In the genomic region with DNA sequence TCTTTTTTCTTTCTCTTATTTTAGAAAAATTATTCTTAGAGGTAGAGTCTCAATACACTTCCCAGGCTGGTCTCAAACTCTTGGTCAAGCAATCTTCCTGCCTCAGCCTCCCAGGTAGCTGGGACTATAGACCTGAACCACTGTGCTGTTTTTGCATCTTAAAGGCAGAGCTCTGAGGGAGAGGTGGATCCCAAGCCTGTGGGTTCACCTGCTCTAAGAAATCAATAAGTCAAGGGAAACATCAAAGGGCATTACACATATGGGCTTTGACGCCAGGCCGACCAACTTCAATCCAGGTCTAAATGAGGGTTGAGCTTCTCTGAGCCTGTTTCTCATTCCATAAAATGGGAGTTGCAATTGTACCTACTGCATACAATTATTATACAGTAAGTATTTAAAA, we compare ENCODE assay signal across 18 cellular contexts.
A peak's percentile ranks its signal among the peaks of the same experiment; 100 is the strongest.
DNase-seq lines count a peak whose midpoint lies in the region; ATAC-seq and TF ChIP-seq lines count a peak whose summit lies in the region.
"Had no signal": no experiment of that assay in that cellular context is flagged by ENCODE, and none has a peak within 500 bp of the region (broad histone marks: within the 10 kb centered on the region; RNA-seq: fewer than 3 reads in every experiment).

No MANE protein-coding gene starts in this region.

- H3K9me3 Mint-ChIP-seq in Calu3 (ENCODE audit: low read depth, unreplicated experiment), result no peaks in the 10 kb centered on the region
- peaks cover 2% of the 10 kb centered on the region; the same call in 1 of the 2 replicates for H3K9me3 Mint-ChIP-seq in WTC11
- H3K9me3 Mint-ChIP-seq in naive thymus-derived CD4-positive, alpha-beta T cell, result no peaks in the 10 kb centered on the region
- no peaks in the 10 kb centered on the region for H3K9me3 Mint-ChIP-seq in endodermal cell
- H3K9me3 Mint-ChIP-seq in activated CD4-positive, alpha-beta T cell treated with anti-CD3 and anti-CD28 coated beads for 36 hours (ENCODE audit: low read depth), result no peaks in the 10 kb centered on the region
- H3K9me3 Mint-ChIP-seq: T-helper 1 cell treated with Interleukin-12 subunit alpha and Interleukin-12 subunit beta and Interleukin-4 antibody, amounts not matched to agents 30 μg/mL and 1 μg/mL, for 36 hours had no signal

- H3K27ac Mint-ChIP-seq in Calu3 (ENCODE audit: unreplicated experiment), result peak overlapping the region; percentile 99
- H3K27ac Mint-ChIP-seq in WTC11, result peak overlapping the region; percentile 37; the same call in 1 of the 2 replicates
- peak overlapping the region in 6 of 9 donors; percentile 87 to 100 (median 99) for H3K27ac Mint-ChIP-seq in naive thymus-derived CD4-positive, alpha-beta T cell
- no peak overlapping the region for H3K27ac Mint-ChIP-seq in endodermal cell
- no peak overlapping the region for H3K27ac Mint-ChIP-seq in activated CD4-positive, alpha-beta T cell treated with anti-CD3 and anti-CD28 coated beads for 36 hours

- H3K36me3 Mint-ChIP-seq in Calu3 (ENCODE audit: insufficient read depth, unreplicated experiment) (peaks cover 25% of the 10 kb centered on the region), WTC11 (no peaks in the 10 kb centered on the region), endodermal cell (ENCODE audit: low read depth) (no peaks in the 10 kb centered on the region)
- H3K36me3 Mint-ChIP-seq in naive thymus-derived CD4-positive, alpha-beta T cell, result no peaks in the 10 kb centered on the region
- H3K36me3 Mint-ChIP-seq in activated CD4-positive, alpha-beta T cell treated with anti-CD3 and anti-CD28 coated beads for 36 hours (ENCODE audit: low read depth), result no peaks in the 10 kb centered on the region

- H3K4me3 Mint-ChIP-seq in Calu3 (ENCODE audit: low read depth, unreplicated experiment) (no peak overlapping the region), WTC11 (no peak overlapping the region), endodermal cell (no peak overlapping the region)
- peak overlapping the region in 8 of 10 donors; percentile 8 to 97 (median 88) for H3K4me3 Mint-ChIP-seq in naive thymus-derived CD4-positive, alpha-beta T cell
- H3K4me3 Mint-ChIP-seq in activated CD4-positive, alpha-beta T cell treated with anti-CD3 and anti-CD28 coated beads for 36 hours, result no peak overlapping the region

- CTCF ChIA-PET in Calu3 (lab: Charles Lee) (interaction anchor here (0.6 to 2.7 kb wide), 3 partner anchors 9 to 13 kb away, joined by 4 to 16 read pairs (median 6); no protein-coding TSS in a partner anchor), WTC11 (lab: Charles Lee) (interaction anchor here (0.8 to 2.1 kb wide), 3 partner anchors 13 to 137 kb away, joined by 3 to 7 read pairs (median 4); no protein-coding TSS in a partner anchor)
- CTCF ChIA-PET in naive thymus-derived CD4-positive, alpha-beta T cell (lab: Charles Lee), result no interaction called here
- CTCF ChIA-PET in activated CD4-positive, alpha-beta T cell treated with anti-CD3 and anti-CD28 coated beads for 36 hours (lab: Charles Lee), result no interaction called here

- no peaks in the 10 kb centered on the region for H3K4me1 ChIP-seq in naive thymus-derived CD4-positive, alpha-beta T cell (ENCODE audit: control insufficient read depth in 2 of 2, insufficient read depth in 2 of 2, low read length in 2 of 2)
- peaks cover 5% of the 10 kb centered on the region for H3K4me1 ChIP-seq in endodermal cell (ENCODE audit: control insufficient read depth, insufficient read depth, low read length)
- H3K4me1 ChIP-seq: ascending aorta had no signal

- TF ChIP-seq CTCF in Calu3 (IDR thresholded peaks at IDR 0.05; ENCODE audit: unreplicated experiment) (no peak), WTC11 (IDR thresholded peaks at IDR 0.05) (no peak), endodermal cell (conservative IDR thresholded peaks at IDR 0.05) (no peak)

- BruUV-seq in Calu3 (replicated peaks; lab: Mats Ljungman, UMichigan), result no TSS peak

- WGBS in endodermal cell (ENCODE audit: insufficient coverage in 1 of 2, insufficient read length in 1 of 2), 2 experiments, result 95 to 100% methylated on average over 2 of the region's 2 CpGs

- H3K27me3 ChIP-seq in naive thymus-derived CD4-positive, alpha-beta T cell (ENCODE audit: control insufficient read depth in 2 of 2, insufficient read depth in 2 of 2, low read length in 2 of 2), result no peaks in the 10 kb centered on the region
- H3K27me3 ChIP-seq in endodermal cell (ENCODE audit: control insufficient read depth, insufficient read depth, low read length, poor library complexity, severe bottlenecking), result no peaks in the 10 kb centered on the region
- H3K27me3 ChIP-seq: ascending aorta had no signal

- peak; percentile 33 for DNase-seq in NCI-H146 (lab: John Stamatoyannopoulos, UW)
- DNase-seq in NCI-H146 treated with DMSO at 0.1 percent for 48 hours (lab: John Stamatoyannopoulos, UW; ENCODE audit: unreplicated experiment), result no peak
- peak; percentile 16 for DNase-seq in Calu3
- no peak for DNase-seq in WTC11 (ENCODE audit: low spot score)
- no peak for DNase-seq in naive thymus-derived CD4-positive, alpha-beta T cell
- DNase-seq in endodermal cell, result no peak
- no peak for DNase-seq in left lobe of liver (ENCODE audit: low spot score)
- no peak for DNase-seq in activated CD4-positive, alpha-beta T cell treated with anti-CD3 and anti-CD28 coated beads for 36 hours
- DNase-seq: activated naive CD4-positive, alpha-beta T cell treated with Interleukin-2 at 50 U/mL for 16 hours; GM23248; left colon; NCI-H1694; OCI-M1; SIG-M5; stimulated activated CD4-positive, alpha-beta T cell treated with anti-CD3 and anti-CD28 coated beads, Interleukin-12 subunit alpha, Interleukin-12 subunit beta, amount 100 ng/mL, for 4 hours had no signal

- peaks cover 25% of the 10 kb centered on the region for H3K4me1 Mint-ChIP-seq in Calu3 (ENCODE audit: low read depth, unreplicated experiment)
- peaks cover 30% of the 10 kb centered on the region for H3K4me1 Mint-ChIP-seq in WTC11
- H3K4me1 Mint-ChIP-seq in naive thymus-derived CD4-positive, alpha-beta T cell, result peaks cover 10 to 28% (median 23%) of the 10 kb centered on the region in 7 donors
- H3K4me1 Mint-ChIP-seq in endodermal cell, result peaks cover 28% of the 10 kb centered on the region
- H3K4me1 Mint-ChIP-seq in activated CD4-positive, alpha-beta T cell treated with anti-CD3 and anti-CD28 coated beads for 36 hours, result peaks cover 16% of the 10 kb centered on the region

- intact Hi-C loops in Calu3 (cut with micrococcal nuclease; ENCODE audit: unreplicated experiment), result loop anchor here (10.0 kb wide), 2 partner anchors 332 to 422 kb away; no protein-coding TSS in a partner anchor
- intact Hi-C loops in naive thymus-derived CD4-positive, alpha-beta T cell (cut with micrococcal nuclease), result loop anchor here (5.0 kb wide), 2 partner anchors 135 to 295 kb away; partner anchors contain the start of gene RREB1 (in 1 of the 2)
- intact Hi-C loops in activated CD4-positive, alpha-beta T cell treated with anti-CD3 and anti-CD28 coated beads for 36 hours (cut with DNase I, micrococcal nuclease), result loop anchor here in 1 of 2 experiments (5.0 kb wide), 1 partner anchor 105 kb away; no protein-coding TSS in a partner anchor

- POLR2A ChIA-PET in WTC11 (lab: Charles Lee), result no interaction called here
- POLR2A ChIA-PET in naive thymus-derived CD4-positive, alpha-beta T cell (lab: Charles Lee), result interaction anchor here (1.5 kb wide), 1 partner anchor 275 kb away, joined by 3 read pairs; no protein-coding TSS in a partner anchor
- POLR2A ChIA-PET in activated CD4-positive, alpha-beta T cell treated with anti-CD3 and anti-CD28 coated beads for 36 hours (lab: Charles Lee), result no interaction called here

- ATAC-seq in WTC11 (peak; percentile 44), left lobe of liver (no peak)
- no peak for ATAC-seq in naive thymus-derived CD4-positive, alpha-beta T cell
- ATAC-seq in activated CD4-positive, alpha-beta T cell treated with anti-CD3 and anti-CD28 coated beads for 36 hours, result no peak

- H3K27me3 Mint-ChIP-seq in Calu3 (ENCODE audit: unreplicated experiment) (no peaks in the 10 kb centered on the region), WTC11 (ENCODE audit: low read depth) (no peaks in the 10 kb centered on the region; the same call in 1 of the 2 replicates), endodermal cell (ENCODE audit: insufficient read depth) (peaks cover 5% of the 10 kb centered on the region)
- H3K27me3 Mint-ChIP-seq in naive thymus-derived CD4-positive, alpha-beta T cell, result peaks cover 0 to 25% (median 0%) of the 10 kb centered on the region in 5 donors
- peaks cover 3% of the 10 kb centered on the region for H3K27me3 Mint-ChIP-seq in activated CD4-positive, alpha-beta T cell treated with anti-CD3 and anti-CD28 coated beads for 36 hours

- H3K9me3 ChIP-seq in naive thymus-derived CD4-positive, alpha-beta T cell (ENCODE audit: control insufficient read depth in 2 of 3, low read length in 3 of 3), result no peaks in the 10 kb centered on the region
- H3K9me3 ChIP-seq in endodermal cell (ENCODE audit: control insufficient read depth, low read length), result no peaks in the 10 kb centered on the region
- H3K9me3 ChIP-seq: ascending aorta had no signal

- H3K27ac ChIP-seq in naive thymus-derived CD4-positive, alpha-beta T cell (ENCODE audit: low read depth, low read length), result peak overlapping the region; percentile 85
- H3K27ac ChIP-seq in endodermal cell (ENCODE audit: low read depth, low read length), result no peak overlapping the region
- H3K27ac ChIP-seq: 22Rv1, ascending aorta, GM23248 had no signal

- no peak overlapping the region for H3K9ac ChIP-seq in endodermal cell (ENCODE audit: extremely low read depth, low read length, poor library complexity, severe bottlenecking)
- H3K9ac ChIP-seq: GM23248 had no signal

- no peaks in the 10 kb centered on the region for H3K36me3 ChIP-seq in naive thymus-derived CD4-positive, alpha-beta T cell (ENCODE audit: control insufficient read depth in 2 of 3, insufficient read depth in 3 of 3, low read length in 3 of 3)
- H3K36me3 ChIP-seq in endodermal cell (ENCODE audit: control insufficient read depth, insufficient read depth, low read length), result no peaks in the 10 kb centered on the region
- H3K36me3 ChIP-seq: ascending aorta had no signal

- H3K4me3 ChIP-seq in naive thymus-derived CD4-positive, alpha-beta T cell (ENCODE audit: low read length), result no peak overlapping the region
- no peak overlapping the region for H3K4me3 ChIP-seq in endodermal cell (ENCODE audit: low read length)
- H3K4me3 ChIP-seq: GM23248 had no signal

Comparison
In these comparisons a context has a peak if more than half of its experiments do, and no peak if none do; other contexts are left out.
1. DNase-seq: peak in NCI-H146 (single experiment) and Calu3 (single experiment); none in NCI-H146 treated with DMSO at 0.1 percent for 48 hours (single experiment), WTC11 (single experiment), naive thymus-derived CD4-positive, alpha-beta T cell (0 of 9), endodermal cell (single experiment), left lobe of liver (single experiment) and activated CD4-positive, alpha-beta T cell treated with anti-CD3 and anti-CD28 coated beads for 36 hours (single experiment).
2. H3K27ac Mint-ChIP-seq: peak in Calu3 (single experiment), WTC11 (single experiment) and naive thymus-derived CD4-positive, alpha-beta T cell (6 of 9); none in endodermal cell (single experiment) and activated CD4-positive, alpha-beta T cell treated with anti-CD3 and anti-CD28 coated beads for 36 hours (single experiment).
3. H3K4me3 Mint-ChIP-seq: peak in naive thymus-derived CD4-positive, alpha-beta T cell (8 of 10); none in Calu3 (single experiment), WTC11 (single experiment), endodermal cell (single experiment) and activated CD4-positive, alpha-beta T cell treated with anti-CD3 and anti-CD28 coated beads for 36 hours (single experiment).
4. CTCF ChIA-PET loops: an anchor here in Calu3 (0.6 to 2.7 kb wide) and WTC11 (0.8 to 2.1 kb wide); none called in naive thymus-derived CD4-positive, alpha-beta T cell and activated CD4-positive, alpha-beta T cell treated with anti-CD3 and anti-CD28 coated beads for 36 hours.